Comparison of ENCODE assay signal across 2 cellular contexts in the genomic region with DNA sequence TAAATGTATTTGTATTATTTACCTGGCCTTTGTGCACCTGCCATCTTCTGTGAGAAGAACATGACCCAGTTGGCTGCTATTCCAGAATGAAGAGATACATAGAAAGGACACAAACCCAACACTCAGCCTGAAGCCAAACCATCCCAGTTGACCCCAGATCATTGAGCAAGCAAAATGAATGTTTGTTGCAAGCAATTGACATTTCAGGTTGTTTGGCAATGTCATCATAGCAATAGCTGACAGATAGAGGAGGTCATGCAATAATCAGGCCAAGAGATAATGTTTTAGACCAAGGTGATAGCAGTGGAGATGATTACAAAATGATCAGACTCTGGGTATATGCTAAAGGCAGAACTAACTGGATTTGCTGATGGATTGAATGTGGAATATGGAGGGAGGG.
TF ChIP-seq lines count a peak whose summit lies in the region.

No MANE protein-coding gene starts in this region.

TF ChIP-seq in liver, 16 proteins besides CTCF, POLR2A, EP300 and RAD21 (continued from another document):
- TF ChIP-seq, protein P1, sequence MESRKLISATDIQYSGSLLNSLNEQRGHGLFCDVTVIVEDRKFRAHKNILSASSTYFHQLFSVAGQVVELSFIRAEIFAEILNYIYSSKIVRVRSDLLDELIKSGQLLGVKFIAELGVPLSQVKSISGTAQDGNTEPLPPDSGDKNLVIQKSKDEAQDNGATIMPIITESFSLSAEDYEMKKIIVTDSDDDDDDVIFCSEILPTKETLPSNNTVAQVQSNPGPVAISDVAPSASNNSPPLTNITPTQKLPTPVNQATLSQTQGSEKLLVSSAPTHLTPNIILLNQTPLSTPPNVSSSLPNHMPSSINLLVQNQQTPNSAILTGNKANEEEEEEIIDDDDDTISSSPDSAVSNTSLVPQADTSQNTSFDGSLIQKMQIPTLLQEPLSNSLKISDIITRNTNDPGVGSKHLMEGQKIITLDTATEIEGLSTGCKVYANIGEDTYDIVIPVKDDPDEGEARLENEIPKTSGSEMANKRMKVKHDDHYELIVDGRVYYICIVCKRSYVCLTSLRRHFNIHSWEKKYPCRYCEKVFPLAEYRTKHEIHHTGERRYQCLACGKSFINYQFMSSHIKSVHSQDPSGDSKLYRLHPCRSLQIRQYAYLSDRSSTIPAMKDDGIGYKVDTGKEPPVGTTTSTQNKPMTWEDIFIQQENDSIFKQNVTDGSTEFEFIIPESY (IDR thresholded peaks at IDR 0.05) = peak; percentile 82
- no peak for TF ChIP-seq TAF1 (conservative IDR thresholded peaks at IDR 0.05)
- peak; percentile 87 to 96 for TF ChIP-seq RXRA (IDR thresholded peaks at IDR 0.05)
- peak; percentile 30 for TF ChIP-seq SP1 (IDR thresholded peaks at IDR 0.05)
- TF ChIP-seq GABPA (IDR thresholded peaks at IDR 0.05 in 1 of 2, conservative IDR thresholded peaks at IDR 0.05 in 1 of 2) = no peak
- TF ChIP-seq HNF4A (conservative IDR thresholded peaks at IDR 0.05) = peak; percentile 49 to 81
- TF ChIP-seq EGR1 (IDR thresholded peaks at IDR 0.05; ENCODE audit: low read depth in 2 of 2) = peak in 1 of 2 donors; percentile 46
- TF ChIP-seq NR2F2 (IDR thresholded peaks at IDR 0.05) = no peak
- no peak for TF ChIP-seq HNF4G (IDR thresholded peaks at IDR 0.05)
- TF ChIP-seq, protein P2, sequence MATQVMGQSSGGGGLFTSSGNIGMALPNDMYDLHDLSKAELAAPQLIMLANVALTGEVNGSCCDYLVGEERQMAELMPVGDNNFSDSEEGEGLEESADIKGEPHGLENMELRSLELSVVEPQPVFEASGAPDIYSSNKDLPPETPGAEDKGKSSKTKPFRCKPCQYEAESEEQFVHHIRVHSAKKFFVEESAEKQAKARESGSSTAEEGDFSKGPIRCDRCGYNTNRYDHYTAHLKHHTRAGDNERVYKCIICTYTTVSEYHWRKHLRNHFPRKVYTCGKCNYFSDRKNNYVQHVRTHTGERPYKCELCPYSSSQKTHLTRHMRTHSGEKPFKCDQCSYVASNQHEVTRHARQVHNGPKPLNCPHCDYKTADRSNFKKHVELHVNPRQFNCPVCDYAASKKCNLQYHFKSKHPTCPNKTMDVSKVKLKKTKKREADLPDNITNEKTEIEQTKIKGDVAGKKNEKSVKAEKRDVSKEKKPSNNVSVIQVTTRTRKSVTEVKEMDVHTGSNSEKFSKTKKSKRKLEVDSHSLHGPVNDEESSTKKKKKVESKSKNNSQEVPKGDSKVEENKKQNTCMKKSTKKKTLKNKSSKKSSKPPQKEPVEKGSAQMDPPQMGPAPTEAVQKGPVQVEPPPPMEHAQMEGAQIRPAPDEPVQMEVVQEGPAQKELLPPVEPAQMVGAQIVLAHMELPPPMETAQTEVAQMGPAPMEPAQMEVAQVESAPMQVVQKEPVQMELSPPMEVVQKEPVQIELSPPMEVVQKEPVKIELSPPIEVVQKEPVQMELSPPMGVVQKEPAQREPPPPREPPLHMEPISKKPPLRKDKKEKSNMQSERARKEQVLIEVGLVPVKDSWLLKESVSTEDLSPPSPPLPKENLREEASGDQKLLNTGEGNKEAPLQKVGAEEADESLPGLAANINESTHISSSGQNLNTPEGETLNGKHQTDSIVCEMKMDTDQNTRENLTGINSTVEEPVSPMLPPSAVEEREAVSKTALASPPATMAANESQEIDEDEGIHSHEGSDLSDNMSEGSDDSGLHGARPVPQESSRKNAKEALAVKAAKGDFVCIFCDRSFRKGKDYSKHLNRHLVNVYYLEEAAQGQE (IDR thresholded peaks at IDR 0.05) = no peak

TF ChIP-seq in HepG2, 621 proteins besides CTCF, POLR2A, EP300 and RAD21 (continued from another document):
- TF ChIP-seq, protein P3, sequence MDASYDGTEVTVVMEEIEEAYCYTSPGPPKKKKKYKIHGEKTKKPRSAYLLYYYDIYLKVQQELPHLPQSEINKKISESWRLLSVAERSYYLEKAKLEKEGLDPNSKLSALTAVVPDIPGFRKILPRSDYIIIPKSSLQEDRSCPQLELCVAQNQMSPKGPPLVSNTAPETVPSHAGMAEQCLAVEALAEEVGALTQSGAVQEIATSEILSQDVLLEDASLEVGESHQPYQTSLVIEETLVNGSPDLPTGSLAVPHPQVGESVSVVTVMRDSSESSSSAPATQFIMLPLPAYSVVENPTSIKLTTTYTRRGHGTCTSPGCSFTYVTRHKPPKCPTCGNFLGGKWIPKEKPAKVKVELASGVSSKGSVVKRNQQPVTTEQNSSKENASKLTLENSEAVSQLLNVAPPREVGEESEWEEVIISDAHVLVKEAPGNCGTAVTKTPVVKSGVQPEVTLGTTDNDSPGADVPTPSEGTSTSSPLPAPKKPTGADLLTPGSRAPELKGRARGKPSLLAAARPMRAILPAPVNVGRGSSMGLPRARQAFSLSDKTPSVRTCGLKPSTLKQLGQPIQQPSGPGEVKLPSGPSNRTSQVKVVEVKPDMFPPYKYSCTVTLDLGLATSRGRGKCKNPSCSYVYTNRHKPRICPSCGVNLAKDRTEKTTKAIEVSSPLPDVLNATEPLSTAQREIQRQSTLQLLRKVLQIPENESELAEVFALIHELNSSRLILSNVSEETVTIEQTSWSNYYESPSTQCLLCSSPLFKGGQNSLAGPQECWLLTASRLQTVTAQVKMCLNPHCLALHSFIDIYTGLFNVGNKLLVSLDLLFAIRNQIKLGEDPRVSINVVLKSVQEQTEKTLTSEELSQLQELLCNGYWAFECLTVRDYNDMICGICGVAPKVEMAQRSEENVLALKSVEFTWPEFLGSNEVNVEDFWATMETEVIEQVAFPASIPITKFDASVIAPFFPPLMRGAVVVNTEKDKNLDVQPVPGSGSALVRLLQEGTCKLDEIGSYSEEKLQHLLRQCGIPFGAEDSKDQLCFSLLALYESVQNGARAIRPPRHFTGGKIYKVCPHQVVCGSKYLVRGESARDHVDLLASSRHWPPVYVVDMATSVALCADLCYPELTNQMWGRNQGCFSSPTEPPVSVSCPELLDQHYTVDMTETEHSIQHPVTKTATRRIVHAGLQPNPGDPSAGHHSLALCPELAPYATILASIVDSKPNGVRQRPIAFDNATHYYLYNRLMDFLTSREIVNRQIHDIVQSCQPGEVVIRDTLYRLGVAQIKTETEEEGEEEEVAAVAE (CRISPR knock-in tag; IDR thresholded peaks at IDR 0.05; ENCODE audit: borderline replicate concordance) = no peak
- TF ChIP-seq SMAD1 (CRISPR knock-in tag; IDR thresholded peaks at IDR 0.05; ENCODE audit: borderline replicate concordance, low read depth) (no peak), ZNF605 (CRISPR knock-in tag; IDR thresholded peaks at IDR 0.05) (no peak), ZFAT (CRISPR knock-in tag; conservative IDR thresholded peaks at IDR 0.05) (no peak)
- TF ChIP-seq, protein P4, sequence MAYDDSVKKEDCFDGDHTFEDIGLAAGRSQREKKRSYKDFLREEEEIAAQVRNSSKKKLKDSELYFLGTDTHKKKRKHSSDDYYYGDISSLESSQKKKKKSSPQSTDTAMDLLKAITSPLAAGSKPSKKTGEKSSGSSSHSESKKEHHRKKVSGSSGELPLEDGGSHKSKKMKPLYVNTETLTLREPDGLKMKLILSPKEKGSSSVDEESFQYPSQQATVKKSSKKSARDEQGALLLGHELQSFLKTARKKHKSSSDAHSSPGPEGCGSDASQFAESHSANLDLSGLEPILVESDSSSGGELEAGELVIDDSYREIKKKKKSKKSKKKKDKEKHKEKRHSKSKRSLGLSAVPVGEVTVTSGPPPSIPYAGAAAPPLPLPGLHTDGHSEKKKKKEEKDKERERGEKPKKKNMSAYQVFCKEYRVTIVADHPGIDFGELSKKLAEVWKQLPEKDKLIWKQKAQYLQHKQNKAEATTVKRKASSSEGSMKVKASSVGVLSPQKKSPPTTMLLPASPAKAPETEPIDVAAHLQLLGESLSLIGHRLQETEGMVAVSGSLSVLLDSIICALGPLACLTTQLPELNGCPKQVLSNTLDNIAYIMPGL (CRISPR knock-in tag; IDR thresholded peaks at IDR 0.05; ENCODE audit: borderline replicate concordance in 1 of 2, low read depth in 1 of 2) = no peak
- TF ChIP-seq, protein P5, sequence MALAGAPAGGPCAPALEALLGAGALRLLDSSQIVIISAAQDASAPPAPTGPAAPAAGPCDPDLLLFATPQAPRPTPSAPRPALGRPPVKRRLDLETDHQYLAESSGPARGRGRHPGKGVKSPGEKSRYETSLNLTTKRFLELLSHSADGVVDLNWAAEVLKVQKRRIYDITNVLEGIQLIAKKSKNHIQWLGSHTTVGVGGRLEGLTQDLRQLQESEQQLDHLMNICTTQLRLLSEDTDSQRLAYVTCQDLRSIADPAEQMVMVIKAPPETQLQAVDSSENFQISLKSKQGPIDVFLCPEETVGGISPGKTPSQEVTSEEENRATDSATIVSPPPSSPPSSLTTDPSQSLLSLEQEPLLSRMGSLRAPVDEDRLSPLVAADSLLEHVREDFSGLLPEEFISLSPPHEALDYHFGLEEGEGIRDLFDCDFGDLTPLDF (CRISPR knock-in tag; IDR thresholded peaks at IDR 0.05) = no peak
TF ChIP-seq in HepG2: peak in this region for 0.
